10 cellular contexts compared by ENCODE assay signal in the genomic region with DNA sequence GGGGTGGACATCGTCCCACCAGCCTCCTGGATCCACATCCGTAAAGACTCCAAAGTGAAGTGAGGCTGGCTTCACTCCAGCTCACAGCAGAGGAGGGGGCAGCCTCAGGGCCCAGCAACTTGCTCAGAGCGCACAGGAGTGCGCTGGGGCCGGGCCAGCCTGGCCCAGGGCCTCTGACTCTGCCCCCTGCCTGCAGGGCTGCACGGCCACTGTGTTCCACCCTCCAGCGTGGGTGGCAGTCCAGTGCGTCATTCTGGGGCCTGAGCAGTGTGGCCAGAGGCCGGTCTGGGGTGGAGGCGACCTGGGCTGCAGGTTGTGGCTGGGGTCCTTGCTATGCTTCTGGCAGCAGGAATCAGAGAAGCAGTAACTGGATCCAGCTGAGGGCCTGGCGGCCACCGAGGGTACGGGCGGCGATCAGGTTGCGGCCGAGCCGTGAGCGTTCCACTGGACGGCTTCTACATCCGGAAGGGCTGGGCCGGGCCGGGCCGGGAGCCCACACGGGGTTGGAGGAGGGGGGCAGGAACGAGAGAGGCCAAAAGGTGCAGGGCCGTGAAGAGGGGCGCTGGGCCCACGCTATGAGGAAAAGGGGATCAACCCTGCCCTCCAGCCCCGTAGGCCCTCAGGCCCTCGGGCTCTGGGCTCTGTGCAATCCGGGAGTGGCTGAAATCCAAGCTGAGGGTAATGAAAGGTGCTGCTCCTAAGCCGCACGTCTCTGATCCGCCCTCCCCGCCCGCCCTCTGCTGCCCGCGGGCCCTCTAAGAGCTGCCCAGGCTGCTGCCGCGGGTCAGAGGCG. TPM values are rescaled to one million over a fixed set of nuclear protein-coding genes. Genes with fewer than 3 reads are reported as not detected.
DNase-seq lines count a peak whose midpoint lies in the region; ATAC-seq and TF ChIP-seq lines count a peak whose summit lies in the region.
"Had no signal": no experiment of that assay in that cellular context is flagged by ENCODE, and none has a peak within 500 bp of the region (broad histone marks: within the 10 kb centered on the region; RNA-seq: fewer than 3 reads in every experiment).

Gene FSCN2 (plus strand): TSS at position 787 of the 793 bp plus-strand sequence. CDS start 155 bp downstream, outside the sequence.

- H3F3A ChIP-seq in PC-9 (ENCODE audit: insufficient read depth, low read depth), result no peaks in the 10 kb centered on the region

- DNase-seq in NCI-H1417 (lab: John Stamatoyannopoulos, UW) (peak in 2 of 3 experiments; percentile 46 to 47), NCI-H1417 treated with DMSO at 0.1 percent for 48 hours (lab: John Stamatoyannopoulos, UW) (no peak), PC-9 (peak; percentile 34 to 52), fibroblast of villous mesenchyme (ENCODE audit: low read depth) (no peak), sciatic nerve (ENCODE audit: low spot score) (no peak), NCI-H187 (lab: John Stamatoyannopoulos, UW) (no peak), GM13977 (ENCODE audit: low spot score) (no peak)
- no peak for DNase-seq in activated T-helper 1 cell treated with anti-CD3 and anti-CD28 coated beads, Interleukin-12 subunit alpha, Interleukin-12 subunit beta, Interleukin-2, Interleukin-4 antibody, amounts not matched to agents 30 ng/mL and 10 ng/mL and 1 ng/mL, durations not matched to agents 14 hours and 24 hours and 36 hours (ENCODE audit: low spot score)
- DNase-seq: GDM1 had no signal

- ATAC-seq in sciatic nerve, result peak; percentile 26

- POLR2A ChIA-PET in PC-9 (lab: Charles Lee; ENCODE audit: unreplicated experiment), result interaction anchor here (0.6 to 1.5 kb wide), 3 partner anchors 9 to 332 kb away, joined by 3 to 5 read pairs (median 4); no protein-coding TSS in a partner anchor

- no peaks in the 10 kb centered on the region for H3K4me1 Mint-ChIP-seq in activated T-helper 1 cell treated with anti-CD3 and anti-CD28 coated beads, Interleukin-12 subunit alpha, Interleukin-12 subunit beta, Interleukin-2, Interleukin-4 antibody, amounts not matched to agents 30 ng/mL and 10 ng/mL and 1 ng/mL, durations not matched to agents 14 hours and 24 hours and 36 hours (ENCODE audit: low read depth)

- no peak within 1 kb of the TSS for H2AFZ ChIP-seq in PC-9

- H3K4me2 ChIP-seq in PC-9, result no peak within 1 kb of the TSS

- H3K36me3 Mint-ChIP-seq in activated T-helper 1 cell treated with anti-CD3 and anti-CD28 coated beads, Interleukin-12 subunit alpha, Interleukin-12 subunit beta, Interleukin-2, Interleukin-4 antibody, amounts not matched to agents 30 ng/mL and 10 ng/mL and 1 ng/mL, durations not matched to agents 14 hours and 24 hours and 36 hours (ENCODE audit: low read depth), result no peaks in the 10 kb centered on the region

- no peaks in the 10 kb centered on the region for H3K9me3 Mint-ChIP-seq in activated T-helper 1 cell treated with anti-CD3 and anti-CD28 coated beads, Interleukin-12 subunit alpha, Interleukin-12 subunit beta, Interleukin-2, Interleukin-4 antibody, amounts not matched to agents 30 ng/mL and 10 ng/mL and 1 ng/mL, durations not matched to agents 14 hours and 24 hours and 36 hours

- H3K36me3 ChIP-seq in PC-9 (ENCODE audit: low read depth), result no peaks in the 10 kb centered on the region
- H3K36me3 ChIP-seq: ascending aorta had no signal

- in situ Hi-C loops in GM13977 (cut with MboI; ENCODE audit: low pct_unique_long_range_greater_than_20kb, low sequenced_read_pairs, unreplicated experiment), result no loop called here

- H3K27me3 ChIP-seq in PC-9 (ENCODE audit: insufficient read depth, low read depth), result peaks cover 8% of the 10 kb centered on the region; the same call in 1 of the 2 replicates
- H3K27me3 ChIP-seq: ascending aorta had no signal

- H3K27me3 Mint-ChIP-seq in activated T-helper 1 cell treated with anti-CD3 and anti-CD28 coated beads, Interleukin-12 subunit alpha, Interleukin-12 subunit beta, Interleukin-2, Interleukin-4 antibody, amounts not matched to agents 30 ng/mL and 10 ng/mL and 1 ng/mL, durations not matched to agents 14 hours and 24 hours and 36 hours (ENCODE audit: insufficient read depth), result peaks cover 4% of the 10 kb centered on the region

- H3K4me1 ChIP-seq in PC-9 (replicated peaks; ENCODE audit: insufficient read depth), result no peaks in the 10 kb centered on the region

- H3K4me3 Mint-ChIP-seq in activated T-helper 1 cell treated with anti-CD3 and anti-CD28 coated beads, Interleukin-12 subunit alpha, Interleukin-12 subunit beta, Interleukin-2, Interleukin-4 antibody, amounts not matched to agents 30 ng/mL and 10 ng/mL and 1 ng/mL, durations not matched to agents 14 hours and 24 hours and 36 hours, result no peak within 1 kb of the TSS

- no peaks in the 10 kb centered on the region for H4K20me1 ChIP-seq in PC-9 (ENCODE audit: insufficient read depth)

- H3K4me3 ChIP-seq in PC-9, result no peak within 1 kb of the TSS
- H3K4me3 ChIP-seq in fibroblast of villous mesenchyme (ENCODE audit: low read depth, low read length), result no peak within 1 kb of the TSS

- H3K9me3 ChIP-seq in PC-9 (ENCODE audit: insufficient read depth, low read depth), result no peaks in the 10 kb centered on the region
- H3K9me3 ChIP-seq: ascending aorta had no signal

- TF ChIP-seq CTCF in PC-9 (conservative IDR thresholded peaks at IDR 0.05), result no peak
- TF ChIP-seq CTCF in fibroblast of villous mesenchyme (IDR thresholded peaks at IDR 0.05; ENCODE audit: insufficient read depth, low read depth, low read length), result peak; percentile 11
- TF ChIP-seq CTCF in GM13977 (IDR thresholded peaks at IDR 0.05; ENCODE audit: extremely low read depth, insufficient read depth, missing control alignments), result no peak

- no peak within 1 kb of the TSS for H3K27ac Mint-ChIP-seq in activated T-helper 1 cell treated with anti-CD3 and anti-CD28 coated beads, Interleukin-12 subunit alpha, Interleukin-12 subunit beta, Interleukin-2, Interleukin-4 antibody, amounts not matched to agents 30 ng/mL and 10 ng/mL and 1 ng/mL, durations not matched to agents 14 hours and 24 hours and 36 hours

- H3K79me2 ChIP-seq in PC-9 (ENCODE audit: low read depth), result no peaks in the 10 kb centered on the region

- no TSS peak for BruUV-seq in PC-9 (replicated peaks; lab: Mats Ljungman, UMichigan)

- H3K9me2 ChIP-seq in PC-9 (ENCODE audit: insufficient read depth), result no peaks in the 10 kb centered on the region

- CTCF ChIA-PET in PC-9 (lab: Charles Lee), result no interaction called here

- H3K27ac ChIP-seq in PC-9, result no peak within 1 kb of the TSS
- H3K27ac ChIP-seq: ascending aorta had no signal

- intact Hi-C loops in PC-9 (cut with micrococcal nuclease; ENCODE audit: unreplicated experiment), result no loop called here
- intact Hi-C loops in sciatic nerve (cut with DNase I), result no loop called here
- intact Hi-C loops in activated T-helper 1 cell treated with anti-CD3 and anti-CD28 coated beads, Interleukin-12 subunit alpha, Interleukin-12 subunit beta, Interleukin-2, Interleukin-4 antibody, amounts not matched to agents 30 ng/mL and 10 ng/mL and 1 ng/mL, durations not matched to agents 14 hours and 24 hours and 36 hours (cut with micrococcal nuclease), result no loop called here

RNA-seq across cellular contexts. Expression of gene FSCN2, which starts in this region (rescaled TPM):
- total RNA-seq in PC-9 (2021) (4.3 and 11.5 TPM in 2 replicates), fibroblast of villous mesenchyme (1.7 and 3.5 TPM in 2 replicates), sciatic nerve (1.6 TPM)
- total RNA-seq in activated T-helper 1 cell treated with anti-CD3 and anti-CD28 coated beads, Interleukin-12 subunit alpha, Interleukin-12 subunit beta, Interleukin-2, Interleukin-4 antibody, amounts not matched to agents 30 ng/mL and 10 ng/mL and 1 ng/mL, durations not matched to agents 14 hours and 24 hours and 36 hours, result 0.52 and 0.64 TPM in 2 replicates
- total RNA-seq: ascending aorta had no signal

Comparison
In these comparisons a context has a peak if more than half of its experiments do, and no peak if none do; other contexts are left out.
1. DNase-seq: peak in NCI-H1417 (2 of 3) and PC-9 (2 of 2); none in NCI-H1417 treated with DMSO at 0.1 percent for 48 hours (single experiment), fibroblast of villous mesenchyme (single experiment), sciatic nerve (single experiment), NCI-H187 (0 of 2), GM13977 (single experiment) and activated T-helper 1 cell treated with anti-CD3 and anti-CD28 coated beads, Interleukin-12 subunit alpha, Interleukin-12 subunit beta, Interleukin-2, Interleukin-4 antibody, amounts not matched to agents 30 ng/mL and 10 ng/mL and 1 ng/mL, durations not matched to agents 14 hours and 24 hours and 36 hours (single experiment).